In genomic region chr7:64625114-64626082, GRCh38 we compare ENCODE assay signal across 8 cellular contexts. TPM values are rescaled to one million over a fixed set of nuclear protein-coding genes. Genes with fewer than 3 reads are reported as not detected.
A peak's percentile ranks its signal among the peaks of the same experiment; 100 is the strongest.
DNase-seq lines count a peak whose midpoint lies in the region; ATAC-seq and TF ChIP-seq lines count a peak whose summit lies in the region.

No MANE protein-coding gene starts in this region.

- no peaks in the 10 kb centered on the region for H3K27me3 Mint-ChIP-seq in activated naive CD4-positive, alpha-beta T cell treated with anti-CD3 and anti-CD28 coated beads for 36 hours (ENCODE audit: low read depth)

- WGBS in esophagus squamous epithelium, 2 donors = 20 to 24% methylated on average over 12 of the region's 12 CpGs

- intact Hi-C loops in activated naive CD4-positive, alpha-beta T cell treated with anti-CD3 and anti-CD28 coated beads for 36 hours (cut with micrococcal nuclease) = loop anchor here (1.0 to 10.0 kb wide), 2 partner anchors 141 to 444 kb away; no protein-coding TSS in a partner anchor
- intact Hi-C loops in esophagus squamous epithelium (cut with DNase I) = no loop called here

- peaks cover 0 to 2% of the 10 kb centered on the region in 2 donors for H3K36me3 Mint-ChIP-seq in activated naive CD4-positive, alpha-beta T cell treated with anti-CD3 and anti-CD28 coated beads, Interleukin-2, amount 50 U/mL, for 72 hours
- H3K36me3 Mint-ChIP-seq in activated naive CD4-positive, alpha-beta T cell treated with anti-CD3 and anti-CD28 coated beads for 36 hours (ENCODE audit: low read depth) = no peaks in the 10 kb centered on the region

- H3K9me3 ChIP-seq in esophagus squamous epithelium (peaks cover 0 to 3% (median 0%) of the 10 kb centered on the region in 3 donors), MG63 (no peaks in the 10 kb centered on the region)

- no peak overlapping the region for H3K27ac ChIP-seq in esophagus squamous epithelium

- DNase-seq in activated naive CD4-positive, alpha-beta T cell treated with anti-CD3 and anti-CD28 coated beads, Interleukin-2, amount 50 U/mL, for 72 hours (ENCODE audit: low spot score in 2 of 2) = no peak
- no peak for DNase-seq in activated naive CD4-positive, alpha-beta T cell treated with anti-CD3 and anti-CD28 coated beads for 36 hours
- DNase-seq in NCI-H1694 treated with DMSO at 0.1 percent for 48 hours (lab: John Stamatoyannopoulos, UW) (peak; percentile 44), esophagus squamous epithelium (lab: John Stamatoyannopoulos, UW) (no peak), superior temporal gyrus (ENCODE audit: extremely low spot score) (peak; percentile 39), MG63 (no peak), mucosa of gallbladder (ENCODE audit: low spot score) (no peak)
- DNase-seq in activated effector memory CD4-positive, alpha-beta T cell treated with anti-CD3 and anti-CD28 coated beads, Interleukin-2, amount 50 U/mL, for 16 hours = no peak

- H3K4me3 Mint-ChIP-seq in activated naive CD4-positive, alpha-beta T cell treated with anti-CD3 and anti-CD28 coated beads for 36 hours = no peak overlapping the region

- peak; percentile 31 to 64 (median 60) for TF ChIP-seq CTCF in esophagus squamous epithelium (IDR thresholded peaks at IDR 0.05)

- H3K36me3 ChIP-seq in esophagus squamous epithelium (no peaks in the 10 kb centered on the region), MG63 (no peaks in the 10 kb centered on the region)

- TF ChIP-seq POLR2A in esophagus squamous epithelium (IDR thresholded peaks at IDR 0.05) = no peak

- H3K4me3 ChIP-seq in esophagus squamous epithelium = no peak overlapping the region
- H3K4me3 ChIP-seq in MG63 = no peak overlapping the region

- H3K4me1 ChIP-seq in esophagus squamous epithelium = no peaks in the 10 kb centered on the region

- CTCF ChIA-PET in activated naive CD4-positive, alpha-beta T cell treated with anti-CD3 and anti-CD28 coated beads for 36 hours (lab: Charles Lee) = interaction anchor here (0.6 to 1.0 kb wide), 5 partner anchors 9 to 438 kb away, joined by 3 to 6 read pairs (median 3); no protein-coding TSS in a partner anchor

- peaks cover 0 to under 1% of the 10 kb centered on the region in 2 donors for H3K9me3 Mint-ChIP-seq in activated naive CD4-positive, alpha-beta T cell treated with anti-CD3 and anti-CD28 coated beads, Interleukin-2, amount 50 U/mL, for 72 hours
- H3K9me3 Mint-ChIP-seq in activated naive CD4-positive, alpha-beta T cell treated with anti-CD3 and anti-CD28 coated beads for 36 hours = peaks cover 4% of the 10 kb centered on the region

- H3K27me3 ChIP-seq in esophagus squamous epithelium = no peaks in the 10 kb centered on the region
- H3K27me3 ChIP-seq in MG63 = no peaks in the 10 kb centered on the region

- ATAC-seq in activated naive CD4-positive, alpha-beta T cell treated with anti-CD3 and anti-CD28 coated beads, Interleukin-2, amount 50 U/mL, for 72 hours = peak; percentile 30 to 45

- no peaks in the 10 kb centered on the region for H3K4me1 Mint-ChIP-seq in activated naive CD4-positive, alpha-beta T cell treated with anti-CD3 and anti-CD28 coated beads for 36 hours (ENCODE audit: low read depth)

- H3K27ac Mint-ChIP-seq in activated naive CD4-positive, alpha-beta T cell treated with anti-CD3 and anti-CD28 coated beads, Interleukin-2, amount 50 U/mL, for 72 hours = no peak overlapping the region
- no peak overlapping the region for H3K27ac Mint-ChIP-seq in activated naive CD4-positive, alpha-beta T cell treated with anti-CD3 and anti-CD28 coated beads for 36 hours

RNA-seq across cellular contexts. Expression of gene ZNF107, which starts 40.5 kb away (rescaled TPM):
- total RNA-seq in activated naive CD4-positive, alpha-beta T cell treated with anti-CD3 and anti-CD28 coated beads, Interleukin-2, amount 50 U/mL, for 72 hours = 10 to 100 TPM; 10.0 to 22.7 TPM
- 1 to 10 TPM; 7.7 to 8.0 TPM for total RNA-seq in activated naive CD4-positive, alpha-beta T cell treated with anti-CD3 and anti-CD28 coated beads for 36 hours
- total RNA-seq in esophagus squamous epithelium = 1 to 10 TPM; 3.3 to 6.5 (median 4.6) TPM
- 0.92 and 2.6 TPM in 2 replicates for total RNA-seq in MG63 (2014; rRNA removed; shearing (Covaris generic); ENCODE audit: low replicate concordance)
- 6.6 TPM for total RNA-seq in mucosa of gallbladder

Comparison
In these comparisons a context has a peak if more than half of its experiments do, and no peak if none do; other contexts are left out.
1. DNase-seq: peak in NCI-H1694 treated with DMSO at 0.1 percent for 48 hours (single experiment) and superior temporal gyrus (single experiment); none in activated naive CD4-positive, alpha-beta T cell treated with anti-CD3 and anti-CD28 coated beads, Interleukin-2, amount 50 U/mL, for 72 hours (0 of 2), activated naive CD4-positive, alpha-beta T cell treated with anti-CD3 and anti-CD28 coated beads for 36 hours (single experiment), esophagus squamous epithelium (single experiment), MG63 (single experiment), mucosa of gallbladder (single experiment) and activated effector memory CD4-positive, alpha-beta T cell treated with anti-CD3 and anti-CD28 coated beads, Interleukin-2, amount 50 U/mL, for 16 hours (single experiment).